8 cellular contexts compared by ENCODE assay signal in the genomic region with DNA sequence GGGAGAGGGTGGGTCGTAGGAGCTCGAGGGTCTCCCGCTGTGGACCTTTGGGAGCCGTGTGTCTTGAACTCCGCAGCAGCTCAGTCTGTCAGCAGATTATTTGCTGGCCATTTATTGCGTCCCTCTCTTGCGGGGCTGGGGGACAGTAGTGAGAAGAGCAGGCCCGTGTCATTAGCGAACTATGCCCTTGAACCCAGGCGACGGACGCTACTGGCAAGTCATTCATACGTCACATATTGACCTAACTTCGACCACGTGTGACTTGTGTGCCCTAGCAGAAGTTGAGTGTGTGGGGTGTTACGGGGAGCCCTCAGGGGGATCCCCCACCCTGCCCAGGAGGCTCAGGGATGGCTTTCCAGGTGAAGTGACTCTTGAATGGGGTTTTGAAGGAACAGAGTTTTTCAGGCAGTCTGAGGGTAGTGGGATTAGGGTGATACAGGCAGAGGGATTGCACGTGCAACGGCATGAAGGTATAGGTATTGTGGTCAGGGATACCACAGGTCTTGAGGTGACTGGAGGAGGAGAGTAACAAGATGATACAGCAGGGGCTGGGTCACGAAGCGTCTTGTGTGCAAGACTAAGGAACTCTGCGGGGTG. TPM values are rescaled to one million over a fixed set of nuclear protein-coding genes. Genes with fewer than 3 reads are reported as not detected.
DNase-seq lines count a peak whose midpoint lies in the region; ATAC-seq lines count a peak whose summit lies in the region.

No MANE protein-coding gene starts in this region.

- H3K27me3 Mint-ChIP-seq in activated T-helper 1 cell treated with anti-CD3 and anti-CD28 coated beads, Interleukin-12 subunit alpha, Interleukin-12 subunit beta, Interleukin-2, Interleukin-4 antibody, amounts not matched to agents 30 ng/mL and 10 ng/mL and 1 ng/mL, durations not matched to agents 14 hours and 24 hours and 36 hours (ENCODE audit: insufficient read depth) = no peaks in the 10 kb centered on the region

- H3K9me3 Mint-ChIP-seq in activated T-helper 1 cell treated with anti-CD3 and anti-CD28 coated beads, Interleukin-12 subunit alpha, Interleukin-12 subunit beta, Interleukin-2, Interleukin-4 antibody, amounts not matched to agents 30 ng/mL and 10 ng/mL and 1 ng/mL, durations not matched to agents 14 hours and 24 hours and 36 hours = no peaks in the 10 kb centered on the region

- peaks cover 26% of the 10 kb centered on the region for H3K36me3 Mint-ChIP-seq in activated T-helper 1 cell treated with anti-CD3 and anti-CD28 coated beads, Interleukin-12 subunit alpha, Interleukin-12 subunit beta, Interleukin-2, Interleukin-4 antibody, amounts not matched to agents 30 ng/mL and 10 ng/mL and 1 ng/mL, durations not matched to agents 14 hours and 24 hours and 36 hours (ENCODE audit: low read depth)

- peak; percentile 1 for ATAC-seq in Right ventricle myocardium inferior
- no peak for ATAC-seq in left ventricle myocardium superior
- no peak for ATAC-seq in GM18870 (IDR thresholded peaks at IDR 0.05; ENCODE audit: unreplicated experiment)

- H3K9me3 ChIP-seq in iPS-18a (ENCODE audit: control insufficient read depth, low read depth, low read length) = no peaks in the 10 kb centered on the region

- DNase-seq in Right ventricle myocardium inferior (ENCODE audit: missing footprints) (no peak), left ventricle myocardium superior (no peak), LoVo (ENCODE audit: low spot score) (peak; percentile 32), pons (ENCODE audit: low spot score) (no peak)
- DNase-seq in activated T-helper 1 cell treated with anti-CD3 and anti-CD28 coated beads, Interleukin-12 subunit alpha, Interleukin-12 subunit beta, Interleukin-2, Interleukin-4 antibody, amounts not matched to agents 30 ng/mL and 10 ng/mL and 1 ng/mL, durations not matched to agents 14 hours and 24 hours and 36 hours (ENCODE audit: low spot score) = no peak
- peak; percentile 26 for DNase-seq in stimulated activated CD4-positive, alpha-beta T cell treated with anti-CD3 and anti-CD28 coated beads, Interleukin-4, amount 100 ng/mL, for 1 hour

- no peaks in the 10 kb centered on the region for H3K27me3 ChIP-seq in iPS-18a (ENCODE audit: control insufficient read depth, insufficient read depth, low read length)

- peaks cover 33% of the 10 kb centered on the region for H3K4me1 Mint-ChIP-seq in activated T-helper 1 cell treated with anti-CD3 and anti-CD28 coated beads, Interleukin-12 subunit alpha, Interleukin-12 subunit beta, Interleukin-2, Interleukin-4 antibody, amounts not matched to agents 30 ng/mL and 10 ng/mL and 1 ng/mL, durations not matched to agents 14 hours and 24 hours and 36 hours (ENCODE audit: low read depth)

- H3K4me3 Mint-ChIP-seq in activated T-helper 1 cell treated with anti-CD3 and anti-CD28 coated beads, Interleukin-12 subunit alpha, Interleukin-12 subunit beta, Interleukin-2, Interleukin-4 antibody, amounts not matched to agents 30 ng/mL and 10 ng/mL and 1 ng/mL, durations not matched to agents 14 hours and 24 hours and 36 hours = peak overlapping the region; percentile 92

- peaks cover 22% of the 10 kb centered on the region for H3K4me1 ChIP-seq in iPS-18a (ENCODE audit: control insufficient read depth, low read depth, low read length)

- intact Hi-C loops in Right ventricle myocardium inferior (cut with DNase I) = loop anchor here (2.0 to 5.0 kb wide), 3 partner anchors 34 to 358 kb away; partner anchors contain the start of gene TRNAU1AP
- intact Hi-C loops in left ventricle myocardium superior (cut with micrococcal nuclease) = no loop called here
- intact Hi-C loops in activated T-helper 1 cell treated with anti-CD3 and anti-CD28 coated beads, Interleukin-12 subunit alpha, Interleukin-12 subunit beta, Interleukin-2, Interleukin-4 antibody, amounts not matched to agents 30 ng/mL and 10 ng/mL and 1 ng/mL, durations not matched to agents 14 hours and 24 hours and 36 hours (cut with micrococcal nuclease) = loop anchor here (1.0 to 5.0 kb wide), 8 partner anchors 14 to 544 kb away; partner anchors contain the start of genes TAF12 and YTHDF2

- peak overlapping the region; percentile 98 for H3K9ac ChIP-seq in iPS-18a (ENCODE audit: low read length)

- peaks cover 5% of the 10 kb centered on the region for H3K36me3 ChIP-seq in iPS-18a (ENCODE audit: control insufficient read depth, low read depth, low read length)

- H3K27ac ChIP-seq in iPS-18a (ENCODE audit: low read length) = peak overlapping the region; percentile 92

- H3K4me3 ChIP-seq in iPS-18a (ENCODE audit: low read length) = peak overlapping the region; percentile 99

- peak overlapping the region; percentile 92 for H3K27ac Mint-ChIP-seq in activated T-helper 1 cell treated with anti-CD3 and anti-CD28 coated beads, Interleukin-12 subunit alpha, Interleukin-12 subunit beta, Interleukin-2, Interleukin-4 antibody, amounts not matched to agents 30 ng/mL and 10 ng/mL and 1 ng/mL, durations not matched to agents 14 hours and 24 hours and 36 hours

RNA-seq across cellular contexts. Expression of gene RCC1, which starts 13.0 kb away (rescaled TPM):
- 8.5 TPM for total RNA-seq in Right ventricle myocardium inferior
- 8.0 TPM for total RNA-seq in left ventricle myocardium superior
- total RNA-seq in activated T-helper 1 cell treated with anti-CD3 and anti-CD28 coated beads, Interleukin-12 subunit alpha, Interleukin-12 subunit beta, Interleukin-2, Interleukin-4 antibody, amounts not matched to agents 30 ng/mL and 10 ng/mL and 1 ng/mL, durations not matched to agents 14 hours and 24 hours and 36 hours = 130 and 135 TPM in 2 replicates

RNA-seq across cellular contexts. Expression of gene TRNAU1AP, which starts 34.0 kb away (rescaled TPM):
- total RNA-seq in Right ventricle myocardium inferior (15.9 TPM), left ventricle myocardium superior (14.5 TPM)
- total RNA-seq in activated T-helper 1 cell treated with anti-CD3 and anti-CD28 coated beads, Interleukin-12 subunit alpha, Interleukin-12 subunit beta, Interleukin-2, Interleukin-4 antibody, amounts not matched to agents 30 ng/mL and 10 ng/mL and 1 ng/mL, durations not matched to agents 14 hours and 24 hours and 36 hours = 40.2 and 41.0 TPM in 2 replicates

Comparison
In these comparisons a context has a peak if more than half of its experiments do, and no peak if none do; other contexts are left out.
1. DNase-seq: peak in LoVo (single experiment) and stimulated activated CD4-positive, alpha-beta T cell treated with anti-CD3 and anti-CD28 coated beads, Interleukin-4, amount 100 ng/mL, for 1 hour (single experiment); none in Right ventricle myocardium inferior (single experiment), left ventricle myocardium superior (single experiment), activated T-helper 1 cell treated with anti-CD3 and anti-CD28 coated beads, Interleukin-12 subunit alpha, Interleukin-12 subunit beta, Interleukin-2, Interleukin-4 antibody, amounts not matched to agents 30 ng/mL and 10 ng/mL and 1 ng/mL, durations not matched to agents 14 hours and 24 hours and 36 hours (single experiment) and pons (single experiment).
2. RNA of gene RCC1, which starts 13.0 kb away (total RNA-seq): 130 to 135 TPM in activated T-helper 1 cell treated with anti-CD3 and anti-CD28 coated beads, Interleukin-12 subunit alpha, Interleukin-12 subunit beta, Interleukin-2, Interleukin-4 antibody, amounts not matched to agents 30 ng/mL and 10 ng/mL and 1 ng/mL, durations not matched to agents 14 hours and 24 hours and 36 hours; 8.5 TPM in Right ventricle myocardium inferior (single experiment) and 8.0 TPM in left ventricle myocardium superior (single experiment); every median in the first group is over 10 times any median in the second.